Comparison of ENCODE assay signal across 21 cellular contexts in genomic region chr4:170691168-170691567, GRCh38.
"Had no signal": no experiment of that assay in that cellular context is flagged by ENCODE, and none has a peak within 500 bp of the region (broad histone marks: within the 10 kb centered on the region; RNA-seq: fewer than 3 reads in every experiment).

No MANE protein-coding gene starts in this region.

- DNase-seq: cortex of kidney; dorsolateral prefrontal cortex; effector CD4-positive, alpha-beta T cell; gastrocnemius medialis; head of caudate nucleus; natural killer cell; pancreas; stimulated activated CD4-positive, alpha-beta T cell treated with anti-CD3 and anti-CD28 coated beads, Interleukin-2, amount 100 ng/mL, for 24 hours; stimulated activated CD4-positive, alpha-beta T cell treated with anti-CD3 and anti-CD28 coated beads, Interleukin-4, amount 100 ng/mL, for 24 hours; stimulated activated naive CD4-positive, alpha-beta T cell treated with Interleukin-2 at 50 U/mL for 16 hours; stomach; thyroid gland; trophoblast cell had no signal

- H3K36me3 ChIP-seq: gastrocnemius medialis, neutrophil, pancreas, right atrium auricular region, stomach, thyroid gland, vagina had no signal

- H3K27me3 ChIP-seq: dorsolateral prefrontal cortex, gastrocnemius medialis, neutrophil, pancreas, right atrium auricular region, stomach, thyroid gland, vagina had no signal

- H3K4me1 ChIP-seq: gastrocnemius medialis, pancreas, right atrium auricular region, stomach, thyroid gland, vagina had no signal

- ATAC-seq: esophagus mucosa; gastrocnemius medialis; left lobe of liver; natural killer cell; pancreas; sciatic nerve; stimulated activated effector memory CD8-positive, alpha-beta T cell treated with anti-CD3 and anti-CD28 coated beads, Interleukin-12 subunit alpha, Interleukin-12 subunit beta, amount 100 ng/mL, for 72 hours had no signal

- H3K9me3 ChIP-seq: gastrocnemius medialis, neutrophil, pancreas, right atrium auricular region, thyroid gland, vagina had no signal

- H3K4me3 ChIP-seq: dorsolateral prefrontal cortex, gastrocnemius medialis, lung, pancreas, right atrium auricular region, stomach, thyroid gland, vagina had no signal
